8 cellular contexts compared by ENCODE assay signal in the genomic region with DNA sequence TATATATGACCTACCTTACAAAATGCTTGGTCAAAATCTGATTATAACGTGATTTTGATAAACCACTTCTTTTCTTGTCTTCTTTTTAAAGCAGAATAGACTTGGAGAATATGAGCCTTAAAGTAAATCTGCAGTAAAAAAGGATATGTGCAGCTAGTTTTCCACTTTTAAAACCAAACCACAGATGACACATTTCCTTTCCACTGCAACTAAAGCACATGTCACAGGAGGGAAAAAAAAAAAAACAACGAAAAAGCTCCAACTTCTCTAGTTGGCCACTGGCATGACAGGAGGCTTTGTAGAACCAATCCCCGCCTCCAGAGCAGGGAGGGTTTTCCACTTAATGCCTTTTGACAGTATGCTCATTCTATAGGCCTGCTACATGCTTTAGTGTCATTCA. TPM values are rescaled to one million over a fixed set of nuclear protein-coding genes. Genes with fewer than 3 reads are reported as not detected.
DNase-seq lines count a peak whose midpoint lies in the region; ATAC-seq and TF ChIP-seq lines count a peak whose summit lies in the region.

A gene with protein sequence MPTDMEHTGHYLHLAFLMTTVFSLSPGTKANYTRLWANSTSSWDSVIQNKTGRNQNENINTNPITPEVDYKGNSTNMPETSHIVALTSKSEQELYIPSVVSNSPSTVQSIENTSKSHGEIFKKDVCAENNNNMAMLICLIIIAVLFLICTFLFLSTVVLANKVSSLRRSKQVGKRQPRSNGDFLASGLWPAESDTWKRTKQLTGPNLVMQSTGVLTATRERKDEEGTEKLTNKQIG (minus strand): TSS at position 142 of the 400 bp plus-strand sequence. CDS start 2,609 bp downstream, outside the sequence.

- TF ChIP-seq CTCF in RWPE2 (IDR thresholded peaks at IDR 0.05; ENCODE audit: poor library complexity, severe bottlenecking): no peak

- no peaks in the 10 kb centered on the region for H3K27me3 ChIP-seq in RWPE2 (ENCODE audit: insufficient read depth, poor library complexity, severe bottlenecking)

- H3K4me1 ChIP-seq in RWPE2 (ENCODE audit: insufficient read depth, poor library complexity, severe bottlenecking): peaks cover 28% of the 10 kb centered on the region

- peak within 1 kb of the TSS; percentile 42 for H3K27ac ChIP-seq in RWPE2 (ENCODE audit: poor library complexity, severe bottlenecking)

- H3K4me3 ChIP-seq in RWPE2 (ENCODE audit: severe bottlenecking): no peak within 1 kb of the TSS

- ATAC-seq in GM19372 (IDR thresholded peaks at IDR 0.05; ENCODE audit: low read depth, unreplicated experiment) (peak; percentile 48), RWPE2 (ENCODE audit: low read depth) (peak; percentile 49; the same call in 2 of the 3 replicates), Right ventricle myocardium superior (ENCODE audit: poor library complexity) (peak; percentile 44), HG03108 (IDR thresholded peaks at IDR 0.05; ENCODE audit: unreplicated experiment) (no peak), GM18861 (IDR thresholded peaks at IDR 0.05; ENCODE audit: unreplicated experiment) (no peak)

- DNase-seq in RWPE2 (ENCODE audit: low spot score) (no peak), Right ventricle myocardium superior (no peak), islet precursor cell (no peak)
- peak; percentile 60 for DNase-seq in activated T-helper 9 cell treated with anti-CD3 and anti-CD28 coated beads, Interleukin-2, amount 50 U/mL, for 16 hours (ENCODE audit: low read depth)
- peak; percentile 50 to 66 for DNase-seq in stimulated activated CD4-positive, alpha-beta T cell treated with anti-CD3 and anti-CD28 coated beads, Interleukin-12 subunit alpha, Interleukin-12 subunit beta, amount 100 ng/mL, for 24 hours (ENCODE audit: low read depth in 2 of 2)

- H3K9me3 ChIP-seq in RWPE2 (ENCODE audit: severe bottlenecking): no peaks in the 10 kb centered on the region

- peaks cover 16% of the 10 kb centered on the region; the same call in 1 of the 2 replicates for H3K36me3 ChIP-seq in RWPE2 (ENCODE audit: low read depth)

- intact Hi-C loops in Right ventricle myocardium superior (cut with DNase I): no loop called here

RNA-seq across cellular contexts. Expression of the gene that starts here (rescaled TPM):
- 2.2 TPM for total RNA-seq in Right ventricle myocardium superior

Comparison
In these comparisons a context has a peak if more than half of its experiments do, and no peak if none do; other contexts are left out.
1. ATAC-seq: peak in GM19372 (single experiment), RWPE2 (single experiment) and Right ventricle myocardium superior (single experiment); none in HG03108 (single experiment) and GM18861 (single experiment).
2. DNase-seq: peak in activated T-helper 9 cell treated with anti-CD3 and anti-CD28 coated beads, Interleukin-2, amount 50 U/mL, for 16 hours (single experiment) and stimulated activated CD4-positive, alpha-beta T cell treated with anti-CD3 and anti-CD28 coated beads, Interleukin-12 subunit alpha, Interleukin-12 subunit beta, amount 100 ng/mL, for 24 hours (2 of 2); none in RWPE2 (single experiment), Right ventricle myocardium superior (single experiment) and islet precursor cell (single experiment).